ENCODE assay signal across 9 cellular contexts in the genomic region with DNA sequence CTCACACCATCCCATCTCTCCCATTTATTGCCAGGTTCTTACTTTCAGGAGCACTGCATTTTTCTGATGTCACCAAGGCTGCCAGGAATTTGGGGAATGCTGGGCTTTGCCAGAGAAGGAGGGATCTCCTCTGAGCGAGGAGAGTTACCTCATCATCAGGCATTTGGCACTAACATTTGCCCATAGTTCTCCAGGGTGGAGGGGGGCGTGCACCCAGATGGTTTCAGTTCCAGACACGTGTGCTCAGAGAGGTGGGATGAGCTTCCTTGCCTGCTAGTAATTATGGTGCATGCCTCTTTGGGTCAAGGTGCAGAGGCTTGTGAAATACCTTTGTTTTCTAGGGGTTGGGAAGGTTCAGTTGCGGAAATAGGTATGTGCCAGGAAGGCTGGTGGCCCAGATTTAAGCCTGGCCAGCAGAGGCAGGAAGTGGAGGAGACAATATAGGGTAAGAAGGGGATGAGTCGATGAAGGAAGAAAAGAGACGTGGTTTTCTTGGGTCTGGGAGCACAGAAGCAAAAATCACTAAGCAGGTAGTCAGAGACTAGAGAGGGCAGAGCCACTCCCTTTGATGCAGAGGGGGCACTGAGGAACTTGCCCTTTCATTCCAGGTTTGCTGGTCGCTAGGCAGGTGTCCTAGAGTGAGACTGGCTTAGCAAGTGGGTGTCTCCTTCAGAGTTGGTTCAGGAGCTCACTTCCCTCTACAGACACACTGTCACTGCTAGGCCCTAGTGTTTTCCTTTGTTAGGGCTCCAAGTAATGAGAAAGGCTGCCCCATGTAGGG. TPM values are rescaled to one million over a fixed set of nuclear protein-coding genes. Genes with fewer than 3 reads are reported as not detected.
DNase-seq lines count a peak whose midpoint lies in the region; ATAC-seq and TF ChIP-seq lines count a peak whose summit lies in the region.
"Had no signal": no experiment of that assay in that cellular context is flagged by ENCODE, and none has a peak within 500 bp of the region (broad histone marks: within the 10 kb centered on the region; RNA-seq: fewer than 3 reads in every experiment).

No MANE protein-coding gene starts in this region.

- DNase-seq in HT1080 (ENCODE audit: low read depth): peak; percentile 91
- peak in 6 of 7 donors; percentile 70 to 93 (median 90) for DNase-seq in adrenal gland
- peak; percentile 75 for DNase-seq in iPS DF 19.7 (ENCODE audit: low read depth, low spot score)
- DNase-seq in stromal cell of bone marrow (ENCODE audit: low read depth): peak; percentile 53
- no peak for DNase-seq in activated T-cell treated with anti-CD3 and anti-CD28 coated beads, Interleukin-2, amount 50 U/mL, for 4 hours
- no peak for DNase-seq in Ammon's horn (ENCODE audit: low spot score)
- DNase-seq in head of caudate nucleus: no peak
- no peak for DNase-seq in G401 (ENCODE audit: low spot score)

- peaks cover 4% of the 10 kb centered on the region for H3K4me1 Mint-ChIP-seq in activated T-cell treated with anti-CD3 and anti-CD28 coated beads, Interleukin-2, amount 50 U/mL, for 4 hours (ENCODE audit: low read depth)

- no peaks in the 10 kb centered on the region for H3K27me3 ChIP-seq in adrenal gland

- no peak overlapping the region for H3K4me3 Mint-ChIP-seq in activated T-cell treated with anti-CD3 and anti-CD28 coated beads, Interleukin-2, amount 50 U/mL, for 4 hours
- H3K4me3 Mint-ChIP-seq: IgD-negative memory B cell had no signal

- H3K36me3 Mint-ChIP-seq in activated T-cell treated with anti-CD3 and anti-CD28 coated beads, Interleukin-2, amount 50 U/mL, for 4 hours (ENCODE audit: insufficient read depth): peaks cover 2% of the 10 kb centered on the region

- H3K4me3 ChIP-seq in adrenal gland: no peak overlapping the region

- in situ Hi-C loops in G401 (cut with HindIII; ENCODE audit: low sequenced_read_pairs): no loop called here

- H3K27me3 Mint-ChIP-seq in activated T-cell treated with anti-CD3 and anti-CD28 coated beads, Interleukin-2, amount 50 U/mL, for 4 hours (ENCODE audit: low read depth): no peaks in the 10 kb centered on the region
- H3K27me3 Mint-ChIP-seq: IgD-negative memory B cell had no signal

- intact Hi-C loops in adrenal gland (cut with DNase I): no loop called here
- intact Hi-C loops in head of caudate nucleus (cut with DNase I): no loop called here

- WGBS in adrenal gland, 4 donors: 45 to 51% (median 49%) methylated on average over 7 of the region's 7 CpGs

- ATAC-seq in activated T-cell treated with anti-CD3 and anti-CD28 coated beads, Interleukin-2, amount 50 U/mL, for 4 hours: no peak

- peaks cover 12 to 20% of the 10 kb centered on the region in 2 donors for H3K4me1 ChIP-seq in adrenal gland (replicated peaks in 1 of 2)

- no peaks in the 10 kb centered on the region for H3K9me3 Mint-ChIP-seq in activated T-cell treated with anti-CD3 and anti-CD28 coated beads, Interleukin-2, amount 50 U/mL, for 4 hours
- H3K9me3 Mint-ChIP-seq: IgD-negative memory B cell had no signal

- no peak for TF ChIP-seq POLR2A in adrenal gland (IDR thresholded peaks at IDR 0.05)

- peak overlapping the region in 3 of 5 donors; percentile 30 to 65 (median 46) for H3K27ac ChIP-seq in adrenal gland

- no peaks in the 10 kb centered on the region for H3K9me3 ChIP-seq in adrenal gland (replicated peaks in 1 of 3)

- TF ChIP-seq CTCF in adrenal gland (IDR thresholded peaks at IDR 0.05): no peak

- H3K36me3 ChIP-seq in adrenal gland (replicated peaks in 1 of 2): no peaks in the 10 kb centered on the region

RNA-seq across cellular contexts. Expression of gene TUFT1, which starts 7.2 kb away (rescaled TPM):
- total RNA-seq in HT1080 (2014; rRNA removed; shearing (Covaris generic)): 7.2 and 9.3 TPM in 2 replicates
- polyA plus RNA-seq in HT1080 (2015; cell fraction: cytosol; rRNA removed): 13.7 and 13.8 TPM in 2 replicates
- polyA plus RNA-seq in HT1080 (2015; cell fraction: nucleus; rRNA removed): 17.0 and 18.5 TPM in 2 replicates
- 10 to 100 TPM in 2 of 8 donors, 1 to 10 TPM in 6; 5.5 to 14.1 (median 8.8) TPM for total RNA-seq in adrenal gland
- 10 to 100 TPM in 1 of 3 donors, 1 to 10 TPM in 2; 6.8 to 17.9 (median 9.0) TPM for polyA plus RNA-seq in adrenal gland
- total RNA-seq in activated T-cell treated with anti-CD3 and anti-CD28 coated beads, Interleukin-2, amount 50 U/mL, for 4 hours: 1 to 10 TPM; 1.2 to 4.0 (median 2.2) TPM
- total RNA-seq in G401 (2014; rRNA removed; shearing (Covaris generic)): 3.5 and 8.2 TPM in 2 replicates

RNA-seq across cellular contexts. Expression of gene CGN, which starts 36.1 kb away (rescaled TPM):
- 1.6 and 2.4 TPM in 2 replicates for total RNA-seq in HT1080 (2014; rRNA removed; shearing (Covaris generic))
- polyA plus RNA-seq in HT1080 (2015; cell fraction: cytosol; rRNA removed): 0.10 TPM in 2 replicates
- 3.9 TPM in 2 replicates for polyA plus RNA-seq in HT1080 (2015; cell fraction: nucleus; rRNA removed)
- 1 to 10 TPM in 2 of 8 donors, under 1 TPM in 6; 0.06 to 1.4 (median 0.77) TPM for total RNA-seq in adrenal gland
- polyA plus RNA-seq in adrenal gland: 1 to 10 TPM in 1 of 3 donors, under 1 TPM in 2; 0.77 to 3.2 (median 0.86) TPM
- total RNA-seq in activated T-cell treated with anti-CD3 and anti-CD28 coated beads, Interleukin-2, amount 50 U/mL, for 4 hours: 1 to 10 TPM in 1 of 3 donors, under 1 TPM in 2; 0.68 to 1.0 (median 0.94) TPM
- total RNA-seq in G401 (2014; rRNA removed; shearing (Covaris generic)): 11.4 and 18.6 TPM in 2 replicates
- polyA plus RNA-seq: IgD-negative memory B cell had no signal

Comparison
In these comparisons a context has a peak if more than half of its experiments do, and no peak if none do; other contexts are left out.
1. DNase-seq: peak in HT1080 (single experiment), adrenal gland (6 of 7), iPS DF 19.7 (single experiment) and stromal cell of bone marrow (single experiment); none in activated T-cell treated with anti-CD3 and anti-CD28 coated beads, Interleukin-2, amount 50 U/mL, for 4 hours (single experiment), Ammon's horn (single experiment), head of caudate nucleus (0 of 42) and G401 (single experiment).